ENCODE assay signal across 31 cellular contexts in the genomic region with DNA sequence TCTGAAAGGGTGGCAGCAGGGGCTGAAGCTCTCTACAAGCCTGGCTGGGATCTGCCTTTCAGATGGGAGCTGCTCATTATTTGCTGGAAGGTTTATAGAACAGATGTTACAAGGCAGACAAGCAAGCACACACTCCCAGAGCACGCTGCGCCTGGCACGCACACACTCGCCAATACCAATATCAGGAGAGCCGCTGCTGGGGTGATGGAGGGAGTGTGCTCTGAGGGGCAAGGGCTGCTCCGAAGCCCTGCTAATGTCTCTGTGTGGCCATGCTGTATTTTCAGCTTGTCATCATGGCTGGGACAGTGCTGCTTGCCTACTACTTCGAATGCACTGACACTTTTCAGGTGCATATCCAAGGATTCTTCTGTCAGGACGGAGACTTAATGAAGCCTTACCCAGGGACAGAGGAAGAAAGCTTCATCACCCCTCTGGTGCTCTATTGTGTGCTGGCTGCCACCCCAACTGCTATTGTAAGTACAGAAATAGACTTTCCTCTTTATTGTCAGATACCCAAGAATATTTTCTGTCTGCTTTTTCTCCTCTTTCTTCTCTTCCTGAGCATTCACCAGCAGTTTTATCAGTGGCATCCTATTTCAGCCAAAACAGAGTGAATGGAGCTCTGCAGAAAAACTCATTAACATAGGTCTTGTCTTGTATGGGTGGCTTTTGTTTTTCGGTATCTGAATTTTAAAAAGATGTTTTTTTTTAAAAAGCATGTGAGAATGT.
DNase-seq lines count a peak whose midpoint lies in the region; ATAC-seq and TF ChIP-seq lines count a peak whose summit lies in the region.
"Had no signal": no experiment of that assay in that cellular context is flagged by ENCODE, and none has a peak within 500 bp of the region (broad histone marks: within the 10 kb centered on the region; RNA-seq: fewer than 3 reads in every experiment).

No MANE protein-coding gene starts in this region.

- H3K4me2 ChIP-seq in H9 (ENCODE audit: insufficient read depth, insufficient read length, low read length): no peak overlapping the region
- H3K4me2 ChIP-seq: BLaER1 had no signal

- H3K14ac ChIP-seq in H9 (ENCODE audit: insufficient read depth, low read length): no peak overlapping the region

- no peak overlapping the region for H3K4me3 Mint-ChIP-seq in H9
- H3K4me3 Mint-ChIP-seq in CD8-positive, alpha-beta memory T cell: no peak overlapping the region
- H3K4me3 Mint-ChIP-seq in immature natural killer cell: no peak overlapping the region
- H3K4me3 Mint-ChIP-seq: activated naive CD4-positive, alpha-beta T cell treated with anti-CD3 and anti-CD28 coated beads, Interleukin-2, amount 50 U/mL, for 24 hours; nephron progenitor cell had no signal

- no CpG with 5 or more reads among the region's 9 CpGs for WGBS in H9 (ENCODE audit: extremely low coverage, insufficient read length, low lambda C conversion rate)

- H2BK20ac ChIP-seq in H9 (ENCODE audit: low read depth, low read length, poor library complexity, severe bottlenecking): no peak overlapping the region

- no peak overlapping the region for H2BK5ac ChIP-seq in H9 (ENCODE audit: insufficient read length, low read length)

- H3K36me3 Mint-ChIP-seq in H9 (ENCODE audit: insufficient read depth in 1 of 3, low read depth in 3 of 3) (no peaks in the 10 kb centered on the region), immature natural killer cell (no peaks in the 10 kb centered on the region)
- H3K36me3 Mint-ChIP-seq in CD8-positive, alpha-beta memory T cell: no peaks in the 10 kb centered on the region
- H3K36me3 Mint-ChIP-seq: activated naive CD4-positive, alpha-beta T cell treated with anti-CD3 and anti-CD28 coated beads, Interleukin-2, amount 50 U/mL, for 24 hours had no signal

- peak overlapping the region in 2 of 3 experiments; percentile 76 to 79; a peak in 4 of 7 replicates for H3K27ac Mint-ChIP-seq in H9
- no peak overlapping the region for H3K27ac Mint-ChIP-seq in CD8-positive, alpha-beta memory T cell
- no peak overlapping the region for H3K27ac Mint-ChIP-seq in immature natural killer cell
- H3K27ac Mint-ChIP-seq: activated naive CD4-positive, alpha-beta T cell treated with anti-CD3 and anti-CD28 coated beads, Interleukin-2, amount 50 U/mL, for 24 hours; activated T-helper 2 cell treated with anti-CD3 and anti-CD28 coated beads, Interferon-gamma antibody, Interleukin-2, Interleukin-4, amounts not matched to agents 10 μg/mL and 5 μg/mL and 100 μg/mL, durations not matched to agents 14 hours and 24 hours and 36 hours; nephron progenitor cell; progenitor cell of endocrine pancreas had no signal

- peaks cover 8% of the 10 kb centered on the region; the same call in 1 of the 2 replicates for H3K4me1 ChIP-seq in H9 (ENCODE audit: insufficient read depth, low read length)
- no peaks in the 10 kb centered on the region for H3K4me1 ChIP-seq in CD8-positive, alpha-beta memory T cell (ENCODE audit: insufficient read depth, low read length)
- H3K4me1 ChIP-seq: foreskin keratinocyte, SJSA1, stomach, transverse colon had no signal

- no peak overlapping the region for H3K56ac ChIP-seq in H9 (ENCODE audit: insufficient read length, low read depth, low read length)

- CTCF ChIA-PET in CD8-positive, alpha-beta memory T cell (lab: Charles Lee): no interaction called here

- H3T11ph ChIP-seq in H9 (ENCODE audit: low read length): no peak overlapping the region

- no peak overlapping the region for H2AFZ ChIP-seq in H9 (ENCODE audit: low read length)

- H3K79me2 ChIP-seq in H9 (ENCODE audit: insufficient read depth, low read length): 0 out of 2 replicates have a peak, but pooled peaks cover 1% of the 10 kb centered on the region

- H3K18ac ChIP-seq in H9 (ENCODE audit: insufficient read length, low read depth, low read length): no peak overlapping the region

- H3K27ac ChIP-seq in H9 (ENCODE audit: insufficient read length, low read depth, low read length): no peak overlapping the region
- H3K27ac ChIP-seq in CD8-positive, alpha-beta memory T cell (ENCODE audit: low read depth, low read length): no peak overlapping the region
- H3K27ac ChIP-seq: BLaER1, brain microvascular endothelial cell, esophagus squamous epithelium, foreskin keratinocyte, SJSA1, stomach, transverse colon had no signal

- H2BK15ac ChIP-seq in H9 (ENCODE audit: low read depth, low read length): no peak overlapping the region

- no peak for TF ChIP-seq CTCF in H9 (conservative IDR thresholded peaks at IDR 0.05)

- H3K27me3 Mint-ChIP-seq in H9 (ENCODE audit: low read depth) (no peaks in the 10 kb centered on the region), immature natural killer cell (ENCODE audit: low read depth in 3 of 3) (peaks cover 2 to 4% (median 2%) of the 10 kb centered on the region in 3 donors)
- H3K27me3 Mint-ChIP-seq in CD8-positive, alpha-beta memory T cell: peaks cover 0 to 7% of the 10 kb centered on the region in 2 donors
- H3K27me3 Mint-ChIP-seq: progenitor cell of endocrine pancreas had no signal

- H3K27me3 ChIP-seq in H9 (ENCODE audit: insufficient read depth, low read length): no peaks in the 10 kb centered on the region
- no peaks in the 10 kb centered on the region for H3K27me3 ChIP-seq in CD8-positive, alpha-beta memory T cell (ENCODE audit: insufficient read depth, low read length, poor library complexity, severe bottlenecking)
- H3K27me3 ChIP-seq: BLaER1, brain microvascular endothelial cell, foreskin keratinocyte, SJSA1, transverse colon had no signal

- no peak overlapping the region for H2AK5ac ChIP-seq in H9 (ENCODE audit: insufficient read length, low read length)

- ATAC-seq in HG03565 (IDR thresholded peaks at IDR 0.05; ENCODE audit: unreplicated experiment): no peak
- ATAC-seq: foreskin keratinocyte, K562, left cardiac atrium, sciatic nerve had no signal

- H3K9me3 Mint-ChIP-seq in H9 (no peaks in the 10 kb centered on the region), immature natural killer cell (peaks cover 0 to 1% (median 0%) of the 10 kb centered on the region in 6 donors)
- peaks cover 0 to 2% (median 0%) of the 10 kb centered on the region in 5 donors for H3K9me3 Mint-ChIP-seq in CD8-positive, alpha-beta memory T cell
- H3K9me3 Mint-ChIP-seq: activated naive CD4-positive, alpha-beta T cell treated with anti-CD3 and anti-CD28 coated beads, Interleukin-2, amount 50 U/mL, for 24 hours; activated T-helper 2 cell treated with anti-CD3 and anti-CD28 coated beads, Interferon-gamma antibody, Interleukin-2, Interleukin-4, amounts not matched to agents 10 μg/mL and 5 μg/mL and 100 μg/mL, durations not matched to agents 14 hours and 24 hours and 36 hours; nephron progenitor cell had no signal

- H4K91ac ChIP-seq in H9 (ENCODE audit: insufficient read length, low read depth, low read length): no peak overlapping the region

- intact Hi-C loops in posterior cingulate gyrus (cut with DNase I): no loop called here

- H3K4me1 Mint-ChIP-seq in H9 (peaks cover 22 to 23% of the 10 kb centered on the region in 2 experiments), immature natural killer cell (no peaks in the 10 kb centered on the region)
- no peaks in the 10 kb centered on the region for H3K4me1 Mint-ChIP-seq in CD8-positive, alpha-beta memory T cell
- H3K4me1 Mint-ChIP-seq: activated naive CD4-positive, alpha-beta T cell treated with anti-CD3 and anti-CD28 coated beads, Interleukin-2, amount 50 U/mL, for 24 hours; nephron progenitor cell had no signal

- H3K23ac ChIP-seq in H9 (ENCODE audit: insufficient read length, low read depth, low read length): no peak overlapping the region

- no peak overlapping the region for H4K8ac ChIP-seq in H9 (replicated peaks; ENCODE audit: insufficient read length, low read depth, low read length)

- no peak overlapping the region for H3K9ac ChIP-seq in H9 (ENCODE audit: extremely low read depth, insufficient read length, low read length)
- H3K9ac ChIP-seq: BLaER1 had no signal

- no peak overlapping the region for H2BK12ac ChIP-seq in H9 (ENCODE audit: insufficient read length, low read depth, low read length)

- DNase-seq in H9 (peak; percentile 25), NCI-H446 treated with DMSO at 0.1 percent for 48 hours (lab: John Stamatoyannopoulos, UW) (peak; percentile 50), hypothalamus (lab: John Stamatoyannopoulos, UW) (peak in 28 of 51 donors; percentile 7 to 78 (median 24)), posterior cingulate gyrus (peak in 7 of 10 donors; percentile 10 to 87 (median 33)), SIG-M5 treated with dmso at 0.1 percent for 504 hours (lab: John Stamatoyannopoulos, UW; ENCODE audit: unreplicated experiment) (no peak), immature natural killer cell (no peak)
- DNase-seq in CD8-positive, alpha-beta memory T cell: no peak
- DNase-seq: ACHN; activated CD4-positive, alpha-beta T cell treated with anti-CD3 and anti-CD28 coated beads for 4 hours; activated CD8-positive, alpha-beta memory T cell treated with anti-CD3 and anti-CD28 coated beads for 24 hours; activated T-cell treated with anti-CD3 and anti-CD28 coated beads for 4 hours; amniotic stem cell; brain microvascular endothelial cell; DMS53; esophagus squamous epithelium; foreskin keratinocyte; left cardiac atrium; NCI-H1105; NCI-H2029; nephron progenitor cell; stomach; T-helper 9 cell; transverse colon had no signal

- H3K23me2 ChIP-seq in H9 (ENCODE audit: insufficient read length, low read depth, low read length, poor library complexity, severe bottlenecking): no peaks in the 10 kb centered on the region

- H3K9me3 ChIP-seq in H9 (ENCODE audit: control insufficient read depth, low read depth, low read length): no peaks in the 10 kb centered on the region
- H3K9me3 ChIP-seq in CD8-positive, alpha-beta memory T cell (ENCODE audit: low read length): no peaks in the 10 kb centered on the region
- H3K9me3 ChIP-seq: BLaER1, esophagus squamous epithelium, SJSA1, stomach, transverse colon had no signal

- H3K4me3 ChIP-seq in CD8-positive, alpha-beta memory T cell (ENCODE audit: low read length): no peak overlapping the region
- H3K4me3 ChIP-seq: BLaER1, esophagus squamous epithelium, K562, SJSA1, stomach, transverse colon had no signal

- POLR2A ChIA-PET in CD8-positive, alpha-beta memory T cell (lab: Charles Lee): no interaction called here

- H3K79me1 ChIP-seq in H9 (ENCODE audit: insufficient read depth, low read depth, low read length, poor library complexity, severe bottlenecking): no peaks in the 10 kb centered on the region

- H2BK120ac ChIP-seq in H9 (ENCODE audit: low read depth, low read length, poor library complexity, severe bottlenecking): no peak overlapping the region

- no peak overlapping the region for H3K4ac ChIP-seq in H9 (ENCODE audit: low read depth, low read length)

- no peak overlapping the region for H4K5ac ChIP-seq in H9 (ENCODE audit: insufficient read length, low read depth, low read length)

- H4K20me1 ChIP-seq in H9 (ENCODE audit: control insufficient read depth, insufficient read depth, insufficient read length): no peaks in the 10 kb centered on the region
- H4K20me1 ChIP-seq: BLaER1 had no signal

- H3K36me3 ChIP-seq in CD8-positive, alpha-beta memory T cell (ENCODE audit: insufficient read depth, low read length): no peaks in the 10 kb centered on the region
- H3K36me3 ChIP-seq: BLaER1, brain microvascular endothelial cell, esophagus squamous epithelium, SJSA1, stomach, transverse colon had no signal

Comparison
In these comparisons a context has a peak if more than half of its experiments do, and no peak if none do; other contexts are left out.
1. DNase-seq: peak in H9 (single experiment), NCI-H446 treated with DMSO at 0.1 percent for 48 hours (single experiment), hypothalamus (28 of 51) and posterior cingulate gyrus (7 of 10); none in SIG-M5 treated with dmso at 0.1 percent for 504 hours (single experiment), CD8-positive, alpha-beta memory T cell (0 of 5) and immature natural killer cell (0 of 3).
2. H3K27ac Mint-ChIP-seq: peak in H9 (2 of 3); none in CD8-positive, alpha-beta memory T cell (0 of 8) and immature natural killer cell (0 of 6).